Comparison of ENCODE assay signal across 16 cellular contexts in the genomic region with DNA sequence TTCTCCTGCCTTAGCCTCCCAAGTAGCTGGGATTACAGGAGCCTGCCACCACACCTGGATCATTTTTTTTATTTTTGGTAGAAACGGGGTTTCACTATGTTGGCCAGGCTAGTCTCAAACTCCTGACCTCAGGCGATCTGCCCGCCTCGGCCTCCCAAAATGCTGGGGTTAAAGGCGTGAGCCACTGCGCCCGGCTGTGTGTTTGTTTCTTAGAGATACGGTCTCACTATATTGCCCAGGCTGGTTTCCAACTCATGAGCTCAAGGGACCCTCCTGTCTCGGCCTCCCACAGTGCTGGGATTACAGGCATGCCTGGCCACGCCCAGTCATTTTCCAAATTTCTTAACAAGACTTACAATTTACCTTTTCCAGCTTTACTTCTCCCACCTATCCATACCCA. TPM values are rescaled to one million over a fixed set of nuclear protein-coding genes. Genes with fewer than 3 reads are reported as not detected.
DNase-seq lines count a peak whose midpoint lies in the region; ATAC-seq and TF ChIP-seq lines count a peak whose summit lies in the region.
"Had no signal": no experiment of that assay in that cellular context is flagged by ENCODE, and none has a peak within 500 bp of the region (broad histone marks: within the 10 kb centered on the region; RNA-seq: fewer than 3 reads in every experiment).

No MANE protein-coding gene starts in this region.

- peaks cover 17% of the 10 kb centered on the region for H3K4me1 Mint-ChIP-seq in activated CD4-positive, alpha-beta T cell treated with anti-CD3 and anti-CD28 coated beads, Interleukin-2, amount 10 ng/mL, durations not matched to agents 24 days and 14 days
- peaks cover 3% of the 10 kb centered on the region for H3K4me1 Mint-ChIP-seq in glutamatergic neuron (ENCODE audit: low read depth, unreplicated experiment)

- H3K27me3 ChIP-seq in Panc1 (ENCODE audit: control insufficient read depth, insufficient read depth, low read length) (no peaks in the 10 kb centered on the region), spleen (replicated peaks in 1 of 7) (no peaks in the 10 kb centered on the region)
- H3K27me3 ChIP-seq: MG63 had no signal

- TF ChIP-seq CTCF in Panc1 (IDR thresholded peaks at IDR 0.05) (no peak), glutamatergic neuron (IDR thresholded peaks at IDR 0.05; ENCODE audit: partially characterized antibody, unreplicated experiment) (no peak), spleen (IDR thresholded peaks at IDR 0.05 in 8 of 11, conservative IDR thresholded peaks at IDR 0.05 in 3 of 11) (no peak), omental fat pad (IDR thresholded peaks at IDR 0.05) (no peak)

- BruUV-seq in Panc1 (replicated peaks; lab: Mats Ljungman, UMichigan) = no TSS peak

- H3K4me1 ChIP-seq in Panc1 (ENCODE audit: control insufficient read depth, insufficient read depth, low read length) (peaks cover 9% of the 10 kb centered on the region), spleen (peaks cover 8 to 46% (median 28%) of the 10 kb centered on the region in 6 donors)

- peaks cover 4% of the 10 kb centered on the region for H3K9me3 Mint-ChIP-seq in activated CD4-positive, alpha-beta T cell treated with anti-CD3 and anti-CD28 coated beads, Interleukin-2, amount 10 ng/mL, durations not matched to agents 24 days and 14 days
- H3K9me3 Mint-ChIP-seq in glutamatergic neuron (ENCODE audit: unreplicated experiment) = peaks cover 2% of the 10 kb centered on the region

- DNase-seq in activated CD4-positive, alpha-beta T cell treated with anti-CD3 and anti-CD28 coated beads, Interleukin-2, amount 10 ng/mL, durations not matched to agents 24 days and 14 days = no peak
- DNase-seq in activated CD4-positive, alpha-beta T cell treated with anti-CD3 and anti-CD28 coated beads, Interleukin-2, amount 50 U/mL, for 4 hours = no peak
- no peak for DNase-seq in Panc1 (ENCODE audit: low read depth, low spot score)
- no peak for DNase-seq in glutamatergic neuron
- DNase-seq in spleen = peak; percentile 75
- no peak for DNase-seq in posterior vena cava (ENCODE audit: low spot score)
- no peak for DNase-seq in epidermal melanocyte (ENCODE audit: insufficient read length, low spot score)
- no peak for DNase-seq in omental fat pad (ENCODE audit: low spot score)
- DNase-seq: 8988T; MG63; NCI-H187 treated with DMSO at 0.1 percent for 48 hours; NCI-H524; occipital lobe; stimulated activated CD4-positive, alpha-beta T cell treated with anti-CD3 and anti-CD28 coated beads, Interleukin-12 subunit alpha, Interleukin-12 subunit beta, amount 100 ng/mL, for 4 hours; T-helper 1 cell had no signal

- POLR2A ChIA-PET in Panc1 (lab: Charles Lee) = no interaction called here

- TF ChIP-seq POLR2A in spleen (IDR thresholded peaks at IDR 0.05) = no peak

- intact Hi-C loops in activated CD4-positive, alpha-beta T cell treated with anti-CD3 and anti-CD28 coated beads, Interleukin-2, amount 10 ng/mL, durations not matched to agents 24 days and 14 days (cut with micrococcal nuclease) = loop anchor here (1.0 to 2.0 kb wide), 2 partner anchors 65 to 687 kb away; partner anchors contain the start of genes GCFC2 and POLE4
- intact Hi-C loops in Panc1 (cut with micrococcal nuclease; ENCODE audit: unreplicated experiment) = no loop called here
- intact Hi-C loops in spleen (cut with DNase I; ENCODE audit: low total_unique reads) = no loop called here
- intact Hi-C loops in posterior vena cava (cut with DNase I) = no loop called here

- H3K4me3 ChIP-seq in Panc1 (ENCODE audit: low read depth in 2 of 2, low read length in 2 of 2) = no peak overlapping the region
- H3K4me3 ChIP-seq in spleen = peak overlapping the region in 1 of 8 donors; percentile 96

- H3K9me3 ChIP-seq in Panc1 (ENCODE audit: control insufficient read depth, insufficient read depth, low read depth, low read length) (no peaks in the 10 kb centered on the region), spleen (no peaks in the 10 kb centered on the region)
- H3K9me3 ChIP-seq: MG63 had no signal

- in situ Hi-C loops in Panc1 (cut with HindIII; ENCODE audit: low pct_unique_long_range_greater_than_20kb, low sequenced_read_pairs) = no loop called here

- H3K27ac ChIP-seq in Panc1 (ENCODE audit: low read length) = peak overlapping the region; percentile 94; the same call in 1 of the 2 replicates
- no peak overlapping the region for H3K27ac ChIP-seq in spleen

- H3K4me3 Mint-ChIP-seq in activated CD4-positive, alpha-beta T cell treated with anti-CD3 and anti-CD28 coated beads, Interleukin-2, amount 10 ng/mL, durations not matched to agents 24 days and 14 days = no peak overlapping the region
- H3K4me3 Mint-ChIP-seq in glutamatergic neuron (ENCODE audit: unreplicated experiment) = no peak overlapping the region

- peak overlapping the region; percentile 97 for H3K27ac Mint-ChIP-seq in activated CD4-positive, alpha-beta T cell treated with anti-CD3 and anti-CD28 coated beads, Interleukin-2, amount 10 ng/mL, durations not matched to agents 24 days and 14 days
- H3K27ac Mint-ChIP-seq in glutamatergic neuron (ENCODE audit: unreplicated experiment) = peak overlapping the region; percentile 96

- H3K27me3 Mint-ChIP-seq in activated CD4-positive, alpha-beta T cell treated with anti-CD3 and anti-CD28 coated beads, Interleukin-2, amount 10 ng/mL, durations not matched to agents 24 days and 14 days = no peaks in the 10 kb centered on the region
- H3K27me3 Mint-ChIP-seq in glutamatergic neuron (ENCODE audit: unreplicated experiment) = no peaks in the 10 kb centered on the region
- H3K27me3 Mint-ChIP-seq: activated naive CD8-positive, alpha-beta T cell had no signal

- peaks cover 17% of the 10 kb centered on the region for H3K36me3 Mint-ChIP-seq in activated CD4-positive, alpha-beta T cell treated with anti-CD3 and anti-CD28 coated beads, Interleukin-2, amount 10 ng/mL, durations not matched to agents 24 days and 14 days (ENCODE audit: low read depth)
- H3K36me3 Mint-ChIP-seq in glutamatergic neuron (ENCODE audit: unreplicated experiment) = no peaks in the 10 kb centered on the region

- peaks cover 13% of the 10 kb centered on the region; the same call in 1 of the 2 replicates for H3K36me3 ChIP-seq in Panc1 (ENCODE audit: control insufficient read depth, insufficient read depth, low read length)
- H3K36me3 ChIP-seq in spleen = peaks cover 0 to 22% (median 8%) of the 10 kb centered on the region in 6 donors

- WGBS in spleen, 5 donors = 94 to 97% (median 96%) methylated on average over 10 of the region's 10 CpGs

- ATAC-seq in Panc1 (no peak), omental fat pad (ENCODE audit: low FRiP score) (no peak)

- CTCF ChIA-PET in Panc1 (lab: Charles Lee) = no interaction called here

RNA-seq across cellular contexts. Expression of gene MRPL19, which starts 0.9 kb away (rescaled TPM):
- 70.6 and 76.8 TPM in 2 replicates for total RNA-seq in activated CD4-positive, alpha-beta T cell treated with anti-CD3 and anti-CD28 coated beads, Interleukin-2, amount 10 ng/mL, durations not matched to agents 24 days and 14 days
- total RNA-seq in Panc1 (2021; ENCODE audit: unreplicated experiment) = 50.2 TPM
- 24.8 TPM for polyA plus RNA-seq in Panc1 (2012; ENCODE audit: insufficient read length)
- total RNA-seq in glutamatergic neuron (ENCODE audit: unreplicated experiment) = 44.6 TPM
- total RNA-seq in spleen = 10 to 100 TPM; 24.5 to 39.6 (median 33.6) TPM
- polyA plus RNA-seq in spleen = 10 to 100 TPM; 11.5 to 20.3 (median 13.7) TPM
- total RNA-seq in posterior vena cava = 10 to 100 TPM; 42.7 to 43.5 TPM
- 10 to 100 TPM; 28.2 to 33.7 (median 29.9) TPM for total RNA-seq in omental fat pad
